21 cellular contexts compared by ENCODE assay signal in genomic region chr5:122978068-122978467, GRCh38. TPM values are rescaled to one million over a fixed set of nuclear protein-coding genes. Genes with fewer than 3 reads are reported as not detected.
"Had no signal": no experiment of that assay in that cellular context is flagged by ENCODE, and none has a peak within 500 bp of the region (broad histone marks: within the 10 kb centered on the region; RNA-seq: fewer than 3 reads in every experiment).

No MANE protein-coding gene starts in this region.

- H3K4me1 Mint-ChIP-seq: memory B cell; neural progenitor cell; stimulated activated memory B cell treated with anti-CD40 and anti-IgM and Interleukin-4, amounts not matched to agents 10 μg/mL and 1 μg/mL and 100 μg/mL, for 72 hours had no signal

- H3K4me2 ChIP-seq: neural progenitor cell had no signal

- H3K9me3 ChIP-seq: sigmoid colon, spleen, testis, tibial artery had no signal

- H3K9me3 Mint-ChIP-seq: memory B cell; natural killer cell treated with Interleukin-12 subunit alpha and Interleukin-12 subunit beta and Interleukin-15 and Interleukin-18, amount 100 ng/mL, for 72 hours; stimulated activated memory B cell treated with anti-CD40 and anti-IgM and Interleukin-4, amounts not matched to agents 10 μg/mL and 1 μg/mL and 100 μg/mL, for 72 hours; type B pancreatic cell had no signal

- H3K27ac Mint-ChIP-seq: memory B cell; natural killer cell treated with Interleukin-12 subunit alpha and Interleukin-12 subunit beta and Interleukin-15 and Interleukin-18, amount 100 ng/mL, for 72 hours; neural progenitor cell; stimulated activated memory B cell treated with anti-CD40 and anti-IgM and Interleukin-4, amounts not matched to agents 10 μg/mL and 1 μg/mL and 100 μg/mL, for 72 hours; type B pancreatic cell had no signal

- H3K4me3 ChIP-seq: dorsolateral prefrontal cortex, lung, neural progenitor cell, sigmoid colon, spleen, testis, tibial artery had no signal

- H3K9ac ChIP-seq: neural progenitor cell had no signal

- ATAC-seq: left colon; left ventricle myocardium superior; natural killer cell treated with Interleukin-12 subunit alpha and Interleukin-12 subunit beta and Interleukin-15 and Interleukin-18, amount 100 ng/mL, for 72 hours; stimulated activated memory B cell treated with anti-CD40 and anti-IgM and Interleukin-4, amounts not matched to agents 10 μg/mL and 1 μg/mL and 100 μg/mL, for 72 hours; stimulated activated naive CD8-positive, alpha-beta T cell treated with anti-CD3 and anti-CD28 coated beads, Interleukin-15, Interleukin-2, amounts not matched to agents 100 U/mL and 50 U/mL, for 24 hours had no signal

- H3K36me3 ChIP-seq: neural progenitor cell, sigmoid colon, spleen had no signal

- H3K27me3 Mint-ChIP-seq: memory B cell; natural killer cell treated with Interleukin-12 subunit alpha and Interleukin-12 subunit beta and Interleukin-15 and Interleukin-18, amount 100 ng/mL, for 72 hours; stimulated activated memory B cell treated with anti-CD40 and anti-IgM and Interleukin-4, amounts not matched to agents 10 μg/mL and 1 μg/mL and 100 μg/mL, for 72 hours; type B pancreatic cell had no signal

- H3K4me3 Mint-ChIP-seq: memory B cell; natural killer cell treated with Interleukin-12 subunit alpha and Interleukin-12 subunit beta and Interleukin-15 and Interleukin-18, amount 100 ng/mL, for 72 hours; neural progenitor cell; stimulated activated memory B cell treated with anti-CD40 and anti-IgM and Interleukin-4, amounts not matched to agents 10 μg/mL and 1 μg/mL and 100 μg/mL, for 72 hours; type B pancreatic cell had no signal

- H3K36me3 Mint-ChIP-seq: natural killer cell treated with Interleukin-12 subunit alpha and Interleukin-12 subunit beta and Interleukin-15 and Interleukin-18, amount 100 ng/mL, for 72 hours; neural progenitor cell; type B pancreatic cell had no signal

- DNase-seq: central memory CD4-positive, alpha-beta T cell; dorsolateral prefrontal cortex; effector CD4-positive, alpha-beta T cell; head of caudate nucleus; kidney glomerular epithelial cell; left colon; left ventricle myocardium superior; sigmoid colon; spleen; stimulated activated CD4-positive, alpha-beta T cell treated with anti-CD3 and anti-CD28 coated beads, Interleukin-4, amount 100 ng/mL, for 4 hours; stimulated activated naive CD8-positive, alpha-beta T cell treated with anti-CD3 and anti-CD28 coated beads, Interleukin-15, Interleukin-2, amounts not matched to agents 100 U/mL and 50 U/mL, for 24 hours; substantia nigra; testis; tibial artery had no signal

- H2AFZ ChIP-seq: neural progenitor cell had no signal

- H3K4me1 ChIP-seq: neural progenitor cell, sigmoid colon, spleen, testis, tibial artery had no signal

- H3K27ac ChIP-seq: dorsolateral prefrontal cortex, neural progenitor cell, sigmoid colon, spleen, testis, tibial artery had no signal

- H3K27me3 ChIP-seq: dorsolateral prefrontal cortex, neural progenitor cell, sigmoid colon, spleen, testis, tibial artery had no signal

RNA-seq across cellular contexts. Expression of gene PPIC, which starts 58.5 kb away (rescaled TPM):
- total RNA-seq: mononuclear cell; natural killer cell treated with Interleukin-12 subunit alpha and Interleukin-12 subunit beta and Interleukin-15 and Interleukin-18, amount 100 ng/mL, for 72 hours had no signal
